Comparison of ENCODE assay signal across 18 cellular contexts in genomic region chr3:73727854-73728253, GRCh38.
A peak's percentile ranks its signal among the peaks of the same experiment; 100 is the strongest.
DNase-seq lines count a peak whose midpoint lies in the region; ATAC-seq and TF ChIP-seq lines count a peak whose summit lies in the region.
"Had no signal": no experiment of that assay in that cellular context is flagged by ENCODE, and none has a peak within 500 bp of the region (broad histone marks: within the 10 kb centered on the region; RNA-seq: fewer than 3 reads in every experiment).

No MANE protein-coding gene starts in this region.

- H3K36me3 ChIP-seq in SK-N-MC (ENCODE audit: insufficient read depth, low read length): no peaks in the 10 kb centered on the region
- H3K36me3 ChIP-seq in muscle layer of colon (ENCODE audit: insufficient read depth, low read length): no peaks in the 10 kb centered on the region
- no peaks in the 10 kb centered on the region for H3K36me3 ChIP-seq in suprapubic skin
- H3K36me3 ChIP-seq: lower lobe of right lung, ovary had no signal

- no peak for TF ChIP-seq POLR2A in suprapubic skin (IDR thresholded peaks at IDR 0.05)

- H3K9ac ChIP-seq in SK-N-MC (ENCODE audit: insufficient read length): peak overlapping the region; percentile 26
- no peak overlapping the region for H3K9ac ChIP-seq in muscle layer of colon (ENCODE audit: low read length)

- peak overlapping the region; percentile 67 for H3K4me3 ChIP-seq in SK-N-MC
- no peak overlapping the region for H3K4me3 ChIP-seq in dorsolateral prefrontal cortex
- H3K4me3 ChIP-seq in muscle layer of colon (ENCODE audit: low read depth in 1 of 2, low read length in 2 of 2): no peak overlapping the region
- H3K4me3 ChIP-seq in suprapubic skin: no peak overlapping the region
- H3K4me3 ChIP-seq: coronary artery, lower lobe of right lung, ovary, testis had no signal

- H3K4me1 ChIP-seq in muscle layer of colon (ENCODE audit: insufficient read depth, low read length) (peaks cover 19% of the 10 kb centered on the region), suprapubic skin (peaks cover 17% of the 10 kb centered on the region)
- H3K4me1 ChIP-seq: testis had no signal

- H3K27me3 ChIP-seq in dorsolateral prefrontal cortex (no peaks in the 10 kb centered on the region), muscle layer of colon (ENCODE audit: control insufficient read depth in 1 of 2, insufficient read depth in 2 of 2, low read length in 2 of 2) (no peaks in the 10 kb centered on the region), suprapubic skin (no peaks in the 10 kb centered on the region)
- H3K27me3 ChIP-seq: ovary, testis had no signal

- intact Hi-C loops in dorsolateral prefrontal cortex (cut with DNase I): no loop called here

- H3K27ac ChIP-seq in SK-N-MC (peak overlapping the region; percentile 95), dorsolateral prefrontal cortex (peak overlapping the region in 35 of 59 donors; percentile 26 to 83 (median 63)), muscle layer of colon (ENCODE audit: low read depth, low read length) (peak overlapping the region; percentile 69), suprapubic skin (peak overlapping the region; percentile 30)
- H3K27ac ChIP-seq: lower lobe of right lung, ovary, testis had no signal

- no peak for ATAC-seq in HG02623 (IDR thresholded peaks at IDR 0.05; ENCODE audit: unreplicated experiment)
- ATAC-seq: esophagus mucosa had no signal

- TF ChIP-seq CTCF in dorsolateral prefrontal cortex (IDR thresholded peaks at IDR 0.05 in 54 of 56, conservative IDR thresholded peaks at IDR 0.05 in 2 of 56; ENCODE audit: low read depth in 1 of 56, partially characterized antibody in 56 of 56) (no peak), suprapubic skin (IDR thresholded peaks at IDR 0.05) (no peak)

- DNase-seq in SK-N-MC (ENCODE audit: low read depth, low spot score): no peak
- no peak for DNase-seq in dorsolateral prefrontal cortex
- no peak for DNase-seq in suprapubic skin (ENCODE audit: low spot score in 2 of 2)
- DNase-seq in NCI-H69 (lab: John Stamatoyannopoulos, UW): no peak
- DNase-seq in NAMALWA (ENCODE audit: low spot score): no peak
- DNase-seq in AG20443 (ENCODE audit: low spot score): no peak
- DNase-seq: activated CD4-positive, alpha-beta T cell treated with anti-CD3 and anti-CD28 coated beads, Interleukin-2, amount 10 ng/mL, durations not matched to agents 7 days and 5 days; activated T-cell treated with anti-CD3 and anti-CD28 coated beads, Interleukin-2, amount 50 U/mL, for 48 hours; Kasumi-1; lower lobe of right lung; NCI-H2029 treated with DMSO at 0.1 percent for 48 hours; NCI-H774; testis had no signal

- 48% methylated on average over 2 of the region's 2 CpGs for WGBS in suprapubic skin

- no peaks in the 10 kb centered on the region for H3K9me3 ChIP-seq in SK-N-MC (ENCODE audit: low read depth, low read length)
- H3K9me3 ChIP-seq in muscle layer of colon (ENCODE audit: low read length): no peaks in the 10 kb centered on the region
- no peaks in the 10 kb centered on the region for H3K9me3 ChIP-seq in suprapubic skin
- H3K9me3 ChIP-seq: lower lobe of right lung, ovary, testis had no signal

- no peak for TF ChIP-seq EP300 in suprapubic skin (IDR thresholded peaks at IDR 0.05)

Comparison
In these comparisons a context has a peak if more than half of its experiments do, and no peak if none do; other contexts are left out.
1. H3K27ac ChIP-seq: peak in every context shown above with its lines; median percentile 95 in SK-N-MC; 69 in muscle layer of colon; 63 in dorsolateral prefrontal cortex; 30 in suprapubic skin.